24 cellular contexts compared by ENCODE assay signal in the genomic region with DNA sequence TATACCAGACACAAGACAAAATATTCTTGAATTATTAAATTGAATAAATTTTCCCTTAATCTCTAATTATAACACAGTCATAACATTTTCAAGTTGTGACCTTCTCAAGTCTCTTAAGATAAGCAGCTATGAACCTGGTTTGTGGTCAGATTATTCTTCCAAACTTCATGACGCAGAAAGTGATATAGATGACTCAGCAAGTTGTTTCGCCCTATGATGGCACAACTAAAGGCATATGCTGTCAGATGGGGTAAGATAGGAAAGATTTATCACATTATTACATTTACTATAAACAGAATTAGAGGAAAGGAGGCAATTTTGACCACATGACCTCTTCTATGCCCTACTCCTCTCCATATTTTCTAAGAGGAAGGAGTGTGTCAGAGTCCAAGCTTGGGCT. TPM values are rescaled to one million over a fixed set of nuclear protein-coding genes. Genes with fewer than 3 reads are reported as not detected.
"Had no signal": no experiment of that assay in that cellular context is flagged by ENCODE, and none has a peak within 500 bp of the region (broad histone marks: within the 10 kb centered on the region; RNA-seq: fewer than 3 reads in every experiment).

No MANE protein-coding gene starts in this region.

- H3K36me3 ChIP-seq: pancreas, suprapubic skin, thyroid gland, upper lobe of left lung, uterus had no signal

- H3K4me1 Mint-ChIP-seq: endodermal cell; naive B cell; nephron; stimulated activated effector memory CD8-positive, alpha-beta T cell treated with anti-CD3 and anti-CD28 coated beads, Interleukin-12 subunit alpha, Interleukin-12 subunit beta, amount 100 ng/mL, for 72 hours had no signal

- H3K36me3 Mint-ChIP-seq: naive B cell; stimulated activated effector memory CD8-positive, alpha-beta T cell treated with anti-CD3 and anti-CD28 coated beads, Interleukin-12 subunit alpha, Interleukin-12 subunit beta, amount 100 ng/mL, for 72 hours had no signal

- H3K27ac ChIP-seq: foreskin keratinocyte, hepatocyte, pancreas, suprapubic skin, thyroid gland, upper lobe of left lung, uterus had no signal

- H3K4me3 ChIP-seq: hepatocyte, lung, pancreas, suprapubic skin, thyroid gland, upper lobe of left lung, uterus had no signal

- H3K27me3 ChIP-seq: foreskin keratinocyte, hepatocyte, pancreas, suprapubic skin, thyroid gland, upper lobe of left lung, uterus had no signal

- H3K4me2 ChIP-seq: hepatocyte had no signal

- H3K9me3 ChIP-seq: pancreas, suprapubic skin, thyroid gland, upper lobe of left lung, uterus had no signal

- H3K9me3 Mint-ChIP-seq: endodermal cell, nephron had no signal

- H3K27ac Mint-ChIP-seq: endodermal cell; naive B cell; nephron; progenitor cell of endocrine pancreas; stimulated activated effector memory CD8-positive, alpha-beta T cell treated with anti-CD3 and anti-CD28 coated beads, Interleukin-12 subunit alpha, Interleukin-12 subunit beta, amount 100 ng/mL, for 72 hours had no signal

- H3K79me2 ChIP-seq: hepatocyte had no signal

- DNase-seq: effector CD4-positive, alpha-beta T cell; endodermal cell; foreskin keratinocyte; left colon; left ventricle myocardium superior; mesendoderm; naive B cell; occipital lobe; pancreas; right cardiac atrium; stimulated activated CD4-positive, alpha-beta T cell treated with anti-CD3 and anti-CD28 coated beads, Interleukin-4, amount 100 ng/mL, for 1 hour; stimulated activated CD8-positive, alpha-beta memory T cell treated with anti-CD3 and anti-CD28 coated beads, Interleukin-4, amount 100 ng/mL, for 48 hours; stimulated activated naive CD8-positive, alpha-beta T cell treated with anti-CD3 and anti-CD28 coated beads, Interleukin-15, Interleukin-2, amounts not matched to agents 100 U/mL and 50 U/mL, for 24 hours; thyroid gland; upper lobe of left lung; uterus had no signal

- H3K4me1 ChIP-seq: foreskin keratinocyte, pancreas, suprapubic skin, thyroid gland, upper lobe of left lung, uterus had no signal

- H2AFZ ChIP-seq: hepatocyte had no signal

- H3K4me3 Mint-ChIP-seq: endodermal cell; naive B cell; nephron; stimulated activated effector memory CD8-positive, alpha-beta T cell treated with anti-CD3 and anti-CD28 coated beads, Interleukin-12 subunit alpha, Interleukin-12 subunit beta, amount 100 ng/mL, for 72 hours had no signal

- FAIRE-seq: endothelial cell of umbilical vein had no signal

RNA-seq across cellular contexts. Expression of gene DCAF12L2, which starts 4.6 kb away (rescaled TPM):
- total RNA-seq: dermis microvascular lymphatic vessel endothelial cell, endothelial cell of umbilical vein, foreskin keratinocyte, suprapubic skin, thyroid gland had no signal
- polyA plus RNA-seq: foreskin keratinocyte, hepatocyte, lung had no signal
